Comparison of ENCODE assay signal across 6 cellular contexts in genomic region chr19:17246681-17247425, GRCh38. TPM values are rescaled to one million over a fixed set of nuclear protein-coding genes. Genes with fewer than 3 reads are reported as not detected.
DNase-seq lines count a peak whose midpoint lies in the region; TF ChIP-seq lines count a peak whose summit lies in the region.

No MANE protein-coding gene starts in this region.

- H3K27ac ChIP-seq in HUES6 (ENCODE audit: low read depth, low read length) = peak overlapping the region; percentile 99

- H3K27me3 Mint-ChIP-seq in activated naive CD8-positive, alpha-beta T cell treated with anti-CD3 and anti-CD28 coated beads for 36 hours = peaks cover 12% of the 10 kb centered on the region
- no peaks in the 10 kb centered on the region for H3K27me3 Mint-ChIP-seq in mesothelial cell of epicardium (ENCODE audit: low read depth)

- H3K36me3 ChIP-seq in HUES6 (ENCODE audit: control insufficient read depth, insufficient read depth, low read length) = 0 out of 2 replicates have a peak, but pooled peaks cover 6% of the 10 kb centered on the region

- H3K9me3 Mint-ChIP-seq in activated naive CD8-positive, alpha-beta T cell treated with anti-CD3 and anti-CD28 coated beads for 36 hours = no peaks in the 10 kb centered on the region
- no peaks in the 10 kb centered on the region for H3K9me3 Mint-ChIP-seq in mesothelial cell of epicardium

- H3K4me1 Mint-ChIP-seq in activated naive CD8-positive, alpha-beta T cell treated with anti-CD3 and anti-CD28 coated beads for 36 hours = peaks cover 5% of the 10 kb centered on the region
- H3K4me1 Mint-ChIP-seq in mesothelial cell of epicardium = peaks cover 40% of the 10 kb centered on the region

- peak overlapping the region; percentile 80 for H3K4me3 ChIP-seq in HUES6 (ENCODE audit: low read depth, low read length)

- H3K27ac Mint-ChIP-seq in activated naive CD8-positive, alpha-beta T cell treated with anti-CD3 and anti-CD28 coated beads for 36 hours = no peak overlapping the region
- H3K27ac Mint-ChIP-seq in mesothelial cell of epicardium = peak overlapping the region; percentile 82

- H3K27me3 ChIP-seq in HUES6 (ENCODE audit: control insufficient read depth, insufficient read depth, low read length) = no peaks in the 10 kb centered on the region

- TF ChIP-seq CTCF in mesothelial cell of epicardium (IDR thresholded peaks at IDR 0.05; ENCODE audit: unreplicated experiment) = no peak

- no peak for DNase-seq in activated naive CD8-positive, alpha-beta T cell treated with anti-CD3 and anti-CD28 coated beads for 36 hours
- DNase-seq in mesothelial cell of epicardium (ENCODE audit: low spot score in 2 of 2, unreplicated experiment in 2 of 2) (no peak), cortex of kidney (lab: John Stamatoyannopoulos, UW) (no peak), kidney tubule cell (ENCODE audit: low spot score) (no peak), NCI-H187 treated with DMSO at 0.1 percent for 48 hours (lab: John Stamatoyannopoulos, UW) (no peak)

- peak overlapping the region; percentile 85 for H3K4me3 Mint-ChIP-seq in activated naive CD8-positive, alpha-beta T cell treated with anti-CD3 and anti-CD28 coated beads for 36 hours
- H3K4me3 Mint-ChIP-seq in mesothelial cell of epicardium = peak overlapping the region; percentile 90

- no peaks in the 10 kb centered on the region for H3K36me3 Mint-ChIP-seq in activated naive CD8-positive, alpha-beta T cell treated with anti-CD3 and anti-CD28 coated beads for 36 hours
- no peaks in the 10 kb centered on the region for H3K36me3 Mint-ChIP-seq in mesothelial cell of epicardium

- peak overlapping the region; percentile 94 for H3K9ac ChIP-seq in HUES6 (ENCODE audit: low read length)

- peaks cover 42% of the 10 kb centered on the region for H3K4me1 ChIP-seq in HUES6 (ENCODE audit: control insufficient read depth, insufficient read depth, low read length)

- H3K9me3 ChIP-seq in HUES6 (ENCODE audit: control insufficient read depth, insufficient read depth, low read depth, low read length) = no peaks in the 10 kb centered on the region

RNA-seq across cellular contexts. Expression of gene NR2F6, which starts 1.1 kb away (rescaled TPM):
- 1 to 10 TPM; 6.9 to 7.1 TPM for total RNA-seq in activated naive CD8-positive, alpha-beta T cell treated with anti-CD3 and anti-CD28 coated beads for 36 hours
- 59.1 to 61.8 TPM (median 61.2 TPM) in 3 replicates for total RNA-seq in mesothelial cell of epicardium

RNA-seq across cellular contexts. Expression of gene USHBP1, which starts 17.7 kb away (rescaled TPM):
- total RNA-seq in activated naive CD8-positive, alpha-beta T cell treated with anti-CD3 and anti-CD28 coated beads for 36 hours = not detected
- 0.45 TPM in 1 of 3 replicates, not detected in the others for total RNA-seq in mesothelial cell of epicardium

RNA-seq across cellular contexts. Expression of gene BABAM1, which starts 20.4 kb away (rescaled TPM):
- 100 to 1,000 TPM; 107 to 112 TPM for total RNA-seq in activated naive CD8-positive, alpha-beta T cell treated with anti-CD3 and anti-CD28 coated beads for 36 hours
- total RNA-seq in mesothelial cell of epicardium = 91.6 to 98.6 TPM (median 92.2 TPM) in 3 replicates

RNA-seq across cellular contexts. Expression of gene OCEL1, which starts 20.8 kb away (rescaled TPM):
- total RNA-seq in activated naive CD8-positive, alpha-beta T cell treated with anti-CD3 and anti-CD28 coated beads for 36 hours = 10 to 100 TPM; 11.9 to 12.6 TPM
- total RNA-seq in mesothelial cell of epicardium = 14.3 to 19.2 TPM (median 16.2 TPM) in 3 replicates

RNA-seq across cellular contexts. Expression of gene USE1, which starts 31.7 kb away (rescaled TPM):
- 10 to 100 TPM; 26.5 to 27.1 TPM for total RNA-seq in activated naive CD8-positive, alpha-beta T cell treated with anti-CD3 and anti-CD28 coated beads for 36 hours
- total RNA-seq in mesothelial cell of epicardium = 24.4 to 26.0 TPM (median 25.8 TPM) in 3 replicates
